In the genomic region with DNA sequence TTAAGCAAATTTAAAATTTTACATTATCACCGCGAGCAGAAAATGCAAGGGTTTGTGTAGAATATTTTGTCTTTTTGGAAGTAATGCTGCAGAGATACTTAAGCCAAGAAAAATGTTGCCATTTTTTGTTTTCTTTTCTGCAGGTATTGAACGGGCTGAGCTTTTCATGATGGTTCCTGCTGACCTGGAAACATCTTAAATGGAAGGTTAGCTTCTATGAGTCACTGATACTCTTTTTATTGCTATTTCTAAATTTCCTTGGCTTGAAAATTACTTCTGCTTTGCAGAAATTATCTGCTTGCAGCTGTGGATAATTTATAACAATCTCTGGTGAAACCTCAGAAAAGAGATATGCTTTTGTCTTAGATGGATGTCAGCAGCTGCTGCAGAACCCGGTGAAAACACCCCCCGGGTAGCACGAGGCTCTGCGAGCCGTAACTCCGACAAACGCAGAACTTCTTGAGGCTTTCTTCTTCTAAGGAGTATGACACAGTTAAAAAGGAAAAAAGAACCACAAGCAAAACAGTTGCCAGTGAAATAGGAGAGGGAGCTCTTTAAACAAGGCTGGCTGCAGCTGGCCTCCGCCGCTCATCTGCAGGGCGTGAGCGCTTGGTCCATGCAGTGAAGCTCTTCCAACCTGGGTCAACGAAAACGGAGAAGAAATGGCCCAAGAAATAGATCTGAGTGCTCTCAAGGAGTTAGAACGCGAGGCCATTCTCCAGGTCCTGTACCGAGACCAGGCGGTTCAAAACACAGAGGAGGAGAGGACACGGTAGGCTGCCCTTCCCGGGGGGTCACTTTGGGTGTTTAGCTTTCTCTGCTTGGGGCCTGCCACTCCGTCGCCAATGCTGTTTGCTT, we compare ENCODE assay signal across 9 cellular contexts. TPM values are rescaled to one million over a fixed set of nuclear protein-coding genes. Genes with fewer than 3 reads are reported as not detected.
DNase-seq lines count a peak whose midpoint lies in the region; ATAC-seq, FAIRE-seq and TF ChIP-seq lines count a peak whose summit lies in the region.
"Had no signal": no experiment of that assay in that cellular context is flagged by ENCODE, and none has a peak within 500 bp of the region (broad histone marks: within the 10 kb centered on the region; RNA-seq: fewer than 3 reads in every experiment).

No MANE protein-coding gene starts in this region.

- H4K20me1 ChIP-seq in keratinocyte (ENCODE audit: control insufficient read depth, extremely low read depth, insufficient read depth, low read length), result no peaks in the 10 kb centered on the region

- H3K36me3 ChIP-seq in keratinocyte (ENCODE audit: control insufficient read depth in 2 of 2, extremely low read depth in 1 of 2, insufficient read depth in 2 of 2, low read length in 2 of 2) (no peaks in the 10 kb centered on the region), transverse colon (no peaks in the 10 kb centered on the region), aorta (ENCODE audit: control insufficient read depth in 1 of 2, insufficient read depth in 2 of 2, low read length in 1 of 2) (no peaks in the 10 kb centered on the region)

- in situ Hi-C loops in transverse colon (cut with MboI; ENCODE audit: low pct_ligation_motif_present in 1 of 4, low pct_unique_long_range_greater_than_20kb in 1 of 4, low sequenced_read_pairs in 3 of 4), result no loop called here

- FAIRE-seq in keratinocyte (lab: Jason Lieb, UNC), result peak; percentile 39

- TF ChIP-seq CTCF in keratinocyte (optimal IDR thresholded peaks at IDR 0.05 in 1 of 3, IDR thresholded peaks at IDR 0.05 in 1 of 3, conservative IDR thresholded peaks at IDR 0.05 in 1 of 3; ENCODE audit: extremely low read depth in 1 of 3, insufficient read depth in 2 of 3, low read length in 3 of 3), result no peak
- no peak for TF ChIP-seq CTCF in transverse colon (IDR thresholded peaks at IDR 0.05)

- H3K4me1 ChIP-seq in keratinocyte (ENCODE audit: control insufficient read depth, extremely low read depth, insufficient read depth, low read length), result peaks cover 16% of the 10 kb centered on the region
- peaks cover 0 to 34% (median 10%) of the 10 kb centered on the region in 4 donors for H3K4me1 ChIP-seq in transverse colon
- H3K4me1 ChIP-seq in aorta (ENCODE audit: control insufficient read depth in 1 of 2, insufficient read depth in 2 of 2, low read length in 2 of 2), result no peaks in the 10 kb centered on the region

- intact Hi-C loops in transverse colon (cut with DNase I; ENCODE audit: low total_unique reads) (no loop called here), aorta (cut with DNase I) (no loop called here)

- no peaks in the 10 kb centered on the region for H3K9me1 ChIP-seq in keratinocyte (ENCODE audit: control insufficient read depth, extremely low read depth, insufficient read depth, low read length)

- TF ChIP-seq POLR2A in transverse colon (IDR thresholded peaks at IDR 0.05), result peak; percentile 23

- peak overlapping the region; percentile 76 for H3K4me2 ChIP-seq in keratinocyte (ENCODE audit: control insufficient read depth, extremely low read depth, insufficient read depth, low read depth, low read length)

- DNase-seq in activated T-cell treated with anti-CD3 and anti-CD28 coated beads, Interleukin-2, amount 50 U/mL, for 4 hours, result no peak
- DNase-seq in activated T-cell treated with anti-CD3 and anti-CD28 coated beads for 4 hours (no peak), keratinocyte (ENCODE audit: low read depth, low spot score) (no peak), transverse colon (no peak), aorta (no peak), activated gamma-delta T cell treated with Interleukin-2 at 50 U/mL for 16 hours (no peak), iPS-NIHi11 (ENCODE audit: low spot score) (no peak)
- no peak for DNase-seq in activated CD8-positive, alpha-beta T cell treated with anti-CD3 and anti-CD28 coated beads, Interleukin-2, amount 10 ng/mL, durations not matched to agents 7 days and 5 days
- DNase-seq: activated CD8-positive, alpha-beta memory T cell treated with anti-CD3 and anti-CD28 coated beads, Interleukin-2, amount 10 ng/mL, durations not matched to agents 7 days and 5 days had no signal

- ATAC-seq in activated T-cell treated with anti-CD3 and anti-CD28 coated beads, Interleukin-2, amount 50 U/mL, for 4 hours, result no peak
- ATAC-seq in activated CD8-positive, alpha-beta T cell treated with anti-CD3 and anti-CD28 coated beads, Interleukin-2, amount 10 ng/mL, durations not matched to agents 7 days and 5 days, result no peak
- no peak for ATAC-seq in aorta (ENCODE audit: low FRiP score)
- ATAC-seq: activated CD8-positive, alpha-beta memory T cell treated with anti-CD3 and anti-CD28 coated beads, Interleukin-2, amount 10 ng/mL, durations not matched to agents 7 days and 5 days had no signal

- POLR2A ChIA-PET in activated CD8-positive, alpha-beta T cell treated with anti-CD3 and anti-CD28 coated beads, Interleukin-2, amount 10 ng/mL, durations not matched to agents 7 days and 5 days (lab: Charles Lee), result interaction anchor here (0.8 to 2.4 kb wide), 5 partner anchors 10 to 34 kb away, joined by 3 to 8 read pairs (median 4); a partner anchor contains a TSS

- H3K4me3 ChIP-seq in keratinocyte (ENCODE audit: control insufficient read depth in 2 of 3, extremely low read depth in 1 of 3, insufficient read depth in 2 of 3, low read depth in 1 of 3, low read length in 3 of 3), result peak overlapping the region in 1 of 3 experiments; percentile 10
- H3K4me3 ChIP-seq in transverse colon, result peak overlapping the region in 2 of 4 donors; percentile 15 to 17
- no peak overlapping the region for H3K4me3 ChIP-seq in aorta (ENCODE audit: low read length in 2 of 2)

- H3K9me3 ChIP-seq in keratinocyte (ENCODE audit: control insufficient read depth, low read depth, low read length), result no peaks in the 10 kb centered on the region
- no peaks in the 10 kb centered on the region for H3K9me3 ChIP-seq in transverse colon
- H3K9me3 ChIP-seq in aorta (ENCODE audit: control insufficient read depth, low read length), result no peaks in the 10 kb centered on the region

- H3K79me2 ChIP-seq in keratinocyte (ENCODE audit: control insufficient read depth, insufficient read depth, low read length), result no peaks in the 10 kb centered on the region

- H3K27me3 ChIP-seq in keratinocyte (ENCODE audit: control insufficient read depth, extremely low read depth, insufficient read depth, low read length) (no peaks in the 10 kb centered on the region), transverse colon (no peaks in the 10 kb centered on the region), aorta (ENCODE audit: control insufficient read depth in 1 of 2, insufficient read depth in 2 of 2, low read length in 1 of 2) (no peaks in the 10 kb centered on the region)

- H3K36me3 Mint-ChIP-seq in activated T-cell treated with anti-CD3 and anti-CD28 coated beads, Interleukin-2, amount 50 U/mL, for 4 hours (ENCODE audit: insufficient read depth), result peaks cover 30% of the 10 kb centered on the region
- peaks cover 66% of the 10 kb centered on the region for H3K36me3 Mint-ChIP-seq in activated CD8-positive, alpha-beta T cell treated with anti-CD3 and anti-CD28 coated beads, Interleukin-2, amount 10 ng/mL, durations not matched to agents 7 days and 5 days (ENCODE audit: low read depth)

- H3K27me3 Mint-ChIP-seq in activated T-cell treated with anti-CD3 and anti-CD28 coated beads, Interleukin-2, amount 50 U/mL, for 4 hours (ENCODE audit: low read depth), result no peaks in the 10 kb centered on the region
- H3K27me3 Mint-ChIP-seq in activated CD8-positive, alpha-beta T cell treated with anti-CD3 and anti-CD28 coated beads, Interleukin-2, amount 10 ng/mL, durations not matched to agents 7 days and 5 days (ENCODE audit: low read depth), result no peaks in the 10 kb centered on the region
- H3K27me3 Mint-ChIP-seq: activated CD8-positive, alpha-beta memory T cell treated with anti-CD3 and anti-CD28 coated beads, Interleukin-2, amount 10 ng/mL, durations not matched to agents 7 days and 5 days had no signal

- no peak for TF ChIP-seq EP300 in transverse colon (IDR thresholded peaks at IDR 0.05; ENCODE audit: low read depth)

- CTCF ChIA-PET in activated CD8-positive, alpha-beta T cell treated with anti-CD3 and anti-CD28 coated beads, Interleukin-2, amount 10 ng/mL, durations not matched to agents 7 days and 5 days (lab: Charles Lee), result interaction anchor here (0.8 to 7.1 kb wide), 8 partner anchors 11 to 56 kb away, joined by 3 to 154 read pairs (median 4); a partner anchor contains a TSS

- peaks cover 16% of the 10 kb centered on the region for H3K4me1 Mint-ChIP-seq in activated T-cell treated with anti-CD3 and anti-CD28 coated beads, Interleukin-2, amount 50 U/mL, for 4 hours (ENCODE audit: low read depth)
- peaks cover 46% of the 10 kb centered on the region for H3K4me1 Mint-ChIP-seq in activated CD8-positive, alpha-beta T cell treated with anti-CD3 and anti-CD28 coated beads, Interleukin-2, amount 10 ng/mL, durations not matched to agents 7 days and 5 days (ENCODE audit: low read depth)

- no peak overlapping the region for H3K9ac ChIP-seq in keratinocyte (ENCODE audit: control insufficient read depth, extremely low read depth, insufficient read depth, low read length)

- peak overlapping the region; percentile 53 for H3K4me3 Mint-ChIP-seq in activated T-cell treated with anti-CD3 and anti-CD28 coated beads, Interleukin-2, amount 50 U/mL, for 4 hours
- peak overlapping the region; percentile 36 for H3K4me3 Mint-ChIP-seq in activated CD8-positive, alpha-beta T cell treated with anti-CD3 and anti-CD28 coated beads, Interleukin-2, amount 10 ng/mL, durations not matched to agents 7 days and 5 days
- H3K4me3 Mint-ChIP-seq: activated CD8-positive, alpha-beta memory T cell treated with anti-CD3 and anti-CD28 coated beads, Interleukin-2, amount 10 ng/mL, durations not matched to agents 7 days and 5 days had no signal

- peak overlapping the region; percentile 41 for H3K27ac Mint-ChIP-seq in activated CD8-positive, alpha-beta T cell treated with anti-CD3 and anti-CD28 coated beads, Interleukin-2, amount 10 ng/mL, durations not matched to agents 7 days and 5 days

- no peak overlapping the region for H3K27ac ChIP-seq in keratinocyte (ENCODE audit: control insufficient read depth, insufficient read depth, low read length)
- peak overlapping the region; percentile 47 to 65 (median 64) for H3K27ac ChIP-seq in transverse colon
- H3K27ac ChIP-seq in aorta (ENCODE audit: low read depth in 1 of 2, low read length in 2 of 2), result no peak overlapping the region

- 49 to 69% methylated on average over 14 to 24 of the region's 24 CpGs for WGBS in transverse colon (ENCODE audit: low coverage in 1 of 2), 2 donors
- WGBS in aorta, 2 donors, result 61 to 76% methylated on average over 24 of the region's 24 CpGs

- H3K9me3 Mint-ChIP-seq in activated T-cell treated with anti-CD3 and anti-CD28 coated beads, Interleukin-2, amount 50 U/mL, for 4 hours, result no peaks in the 10 kb centered on the region
- H3K9me3 Mint-ChIP-seq in activated CD8-positive, alpha-beta T cell treated with anti-CD3 and anti-CD28 coated beads, Interleukin-2, amount 10 ng/mL, durations not matched to agents 7 days and 5 days (ENCODE audit: insufficient read depth), result no peaks in the 10 kb centered on the region

- dilution Hi-C loops in keratinocyte (cut with MboI; ENCODE audit: extremely low pct_ligation_motif_present, low sequenced_read_pairs), result no loop called here

- H2AFZ ChIP-seq in keratinocyte (ENCODE audit: control insufficient read depth, low read length), result peak overlapping the region; percentile 73

RNA-seq across cellular contexts. Expression of a gene that starts 13.0 kb away (rescaled TPM):
- 10 to 100 TPM; 33.6 to 72.6 (median 38.5) TPM for total RNA-seq in activated T-cell treated with anti-CD3 and anti-CD28 coated beads, Interleukin-2, amount 50 U/mL, for 4 hours
- 10 to 100 TPM; 43.5 to 48.3 TPM for total RNA-seq in activated CD8-positive, alpha-beta T cell treated with anti-CD3 and anti-CD28 coated beads, Interleukin-2, amount 10 ng/mL, durations not matched to agents 7 days and 5 days
- polyA plus RNA-seq in keratinocyte (0.93 to 1.9 TPM (median 1.4 TPM) in 3 replicates), aorta (1 to 10 TPM in 1 of 2 donors, under 1 TPM in 1; 0.64 to 1.0 TPM)
- 1.0 TPM for polyA plus RNA-seq in keratinocyte (2011; ENCODE audit: low read depth)
- polyA plus RNA-seq in keratinocyte (2011; cell fraction: cytosol; rRNA removed), result 1.1 TPM in 2 replicates
- 1.4 and 1.8 TPM in 2 replicates for polyA plus RNA-seq in keratinocyte (2011; cell fraction: nucleus; rRNA removed)
- polyA plus RNA-seq in keratinocyte (2012; ENCODE audit: low replicate concordance), result 1.3 and 1.8 TPM in 2 replicates
- 0.33 to 1.0 TPM (median 0.49 TPM) in 3 replicates for polyA minus RNA-seq in keratinocyte
- polyA minus RNA-seq in keratinocyte (2011; cell fraction: cytosol; rRNA and poly(A)+ RNA removed), result 1.2 TPM
- polyA minus RNA-seq in keratinocyte (2011; cell fraction: nucleus; rRNA and poly(A)+ RNA removed), result 0.54 and 0.63 TPM in 2 replicates
- total RNA-seq in transverse colon (1 to 10 TPM; 2.4 to 6.4 (median 2.9) TPM), aorta (1 to 10 TPM; 3.9 to 4.7 TPM)

RNA-seq across cellular contexts. Expression of a gene that starts 18.3 kb away (rescaled TPM):
- total RNA-seq in activated T-cell treated with anti-CD3 and anti-CD28 coated beads, Interleukin-2, amount 50 U/mL, for 4 hours, result 10 to 100 TPM; 57.5 to 67.1 (median 64.9) TPM
- 10 to 100 TPM; 79.0 to 86.4 TPM for total RNA-seq in activated CD8-positive, alpha-beta T cell treated with anti-CD3 and anti-CD28 coated beads, Interleukin-2, amount 10 ng/mL, durations not matched to agents 7 days and 5 days
- polyA plus RNA-seq in keratinocyte, result 234 to 366 TPM (median 354 TPM) in 3 replicates
- polyA plus RNA-seq in keratinocyte (2011; ENCODE audit: low read depth), result 110 TPM
- 292 and 484 TPM in 2 replicates for polyA plus RNA-seq in keratinocyte (2011; cell fraction: cytosol; rRNA removed)
- polyA plus RNA-seq in keratinocyte (2011; cell fraction: nucleus; rRNA removed), result 155 and 183 TPM in 2 replicates
- polyA plus RNA-seq in keratinocyte (2012; ENCODE audit: low replicate concordance), result 167 and 223 TPM in 2 replicates
- 125 to 166 TPM (median 156 TPM) in 3 replicates for polyA minus RNA-seq in keratinocyte
- polyA minus RNA-seq in keratinocyte (2011; cell fraction: cytosol; rRNA and poly(A)+ RNA removed), result 78.5 TPM
- 18.9 and 29.7 TPM in 2 replicates for polyA minus RNA-seq in keratinocyte (2011; cell fraction: nucleus; rRNA and poly(A)+ RNA removed)
- total RNA-seq in transverse colon, result 100 to 1,000 TPM in 2 of 4 donors, 10 to 100 TPM in 1, 1 to 10 TPM in 1; 2.8 to 104 (median 75.5) TPM
- 10 to 100 TPM; 78.6 to 87.6 TPM for total RNA-seq in aorta
- polyA plus RNA-seq in aorta, result 100 to 1,000 TPM in 1 of 2 donors, 10 to 100 TPM in 1; 92.9 to 211 TPM

Comparison
In these comparisons a context has a peak if more than half of its experiments do, and no peak if none do; other contexts are left out.
1. H3K27ac ChIP-seq: peak in transverse colon (4 of 4); none in keratinocyte (single experiment) and aorta (0 of 2).
2. RNA of a gene that starts 13.0 kb away (total RNA-seq): 43.5 to 48.3 TPM in activated CD8-positive, alpha-beta T cell treated with anti-CD3 and anti-CD28 coated beads, Interleukin-2, amount 10 ng/mL, durations not matched to agents 7 days and 5 days and 33.6 to 72.6 TPM in activated T-cell treated with anti-CD3 and anti-CD28 coated beads, Interleukin-2, amount 50 U/mL, for 4 hours; 3.9 to 4.7 TPM in aorta and 2.4 to 6.4 TPM in transverse colon; every median in the first group is over 4 times any median in the second.